ENCODE assay signal across 3 cellular contexts in the genomic region with DNA sequence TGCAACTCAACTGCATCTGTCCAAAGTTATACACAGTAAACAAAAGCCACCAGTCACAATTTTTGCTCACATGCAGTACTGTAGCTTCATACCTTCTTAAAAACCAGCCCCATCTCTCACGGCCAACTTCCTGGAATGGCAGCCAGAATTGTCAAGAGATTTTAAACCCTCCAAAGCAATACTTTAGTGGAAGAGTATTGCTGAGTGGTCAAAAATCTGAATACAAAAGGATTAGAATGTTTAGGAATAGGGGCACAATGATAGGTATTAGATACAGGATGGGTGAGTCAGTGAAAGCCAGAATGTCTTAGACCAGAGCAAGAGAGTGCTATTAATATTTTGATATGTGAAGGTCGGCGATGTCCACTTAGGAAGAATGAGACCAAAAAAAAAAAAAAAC.
TF ChIP-seq lines count a peak whose summit lies in the region.

No MANE protein-coding gene starts in this region.

TF ChIP-seq in HepG2, 621 proteins besides CTCF, POLR2A, EP300 and RAD21:
- peak; percentile 38 to 59; a peak in 3 of 4 replicates for TF ChIP-seq MAFK (conservative IDR thresholded peaks at IDR 0.05 in 1 of 2, IDR thresholded peaks at IDR 0.05 in 1 of 2; ENCODE audit: low read length in 2 of 2)
- peak; percentile 44; the same call in 1 of the 2 replicates for TF ChIP-seq MAFF (IDR thresholded peaks at IDR 0.05; ENCODE audit: low read depth, low read length)
- TF ChIP-seq, protein P1, sequence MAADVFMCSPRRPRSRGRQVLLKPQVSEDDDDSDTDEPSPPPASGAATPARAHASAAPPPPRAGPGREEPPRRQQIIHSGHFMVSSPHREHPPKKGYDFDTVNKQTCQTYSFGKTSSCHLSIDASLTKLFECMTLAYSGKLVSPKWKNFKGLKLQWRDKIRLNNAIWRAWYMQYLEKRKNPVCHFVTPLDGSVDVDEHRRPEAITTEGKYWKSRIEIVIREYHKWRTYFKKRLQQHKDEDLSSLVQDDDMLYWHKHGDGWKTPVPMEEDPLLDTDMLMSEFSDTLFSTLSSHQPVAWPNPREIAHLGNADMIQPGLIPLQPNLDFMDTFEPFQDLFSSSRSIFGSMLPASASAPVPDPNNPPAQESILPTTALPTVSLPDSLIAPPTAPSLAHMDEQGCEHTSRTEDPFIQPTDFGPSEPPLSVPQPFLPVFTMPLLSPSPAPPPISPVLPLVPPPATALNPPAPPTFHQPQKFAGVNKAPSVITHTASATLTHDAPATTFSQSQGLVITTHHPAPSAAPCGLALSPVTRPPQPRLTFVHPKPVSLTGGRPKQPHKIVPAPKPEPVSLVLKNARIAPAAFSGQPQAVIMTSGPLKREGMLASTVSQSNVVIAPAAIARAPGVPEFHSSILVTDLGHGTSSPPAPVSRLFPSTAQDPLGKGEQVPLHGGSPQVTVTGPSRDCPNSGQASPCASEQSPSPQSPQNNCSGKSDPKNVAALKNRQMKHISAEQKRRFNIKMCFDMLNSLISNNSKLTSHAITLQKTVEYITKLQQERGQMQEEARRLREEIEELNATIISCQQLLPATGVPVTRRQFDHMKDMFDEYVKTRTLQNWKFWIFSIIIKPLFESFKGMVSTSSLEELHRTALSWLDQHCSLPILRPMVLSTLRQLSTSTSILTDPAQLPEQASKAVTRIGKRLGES (CRISPR knock-in tag; IDR thresholded peaks at IDR 0.05; ENCODE audit: borderline replicate concordance), result no peak

TF ChIP-seq in A549, 52 proteins besides CTCF, POLR2A, EP300 and RAD21:
- TF ChIP-seq MAFK (IDR thresholded peaks at IDR 0.05; ENCODE audit: partially characterized antibody) (peak; percentile 50), ZNF302 (CRISPR knock-in tag; IDR thresholded peaks at IDR 0.05) (no peak), HEYL (CRISPR knock-in tag; IDR thresholded peaks at IDR 0.05) (no peak), PHF8 (IDR thresholded peaks at IDR 0.05; ENCODE audit: borderline replicate concordance, low read depth) (no peak), ZSCAN20 (CRISPR knock-in tag; IDR thresholded peaks at IDR 0.05) (no peak), BHLHE40 (IDR thresholded peaks at IDR 0.05; ENCODE audit: low read depth, low read length) (no peak)
- TF ChIP-seq, protein P2, sequence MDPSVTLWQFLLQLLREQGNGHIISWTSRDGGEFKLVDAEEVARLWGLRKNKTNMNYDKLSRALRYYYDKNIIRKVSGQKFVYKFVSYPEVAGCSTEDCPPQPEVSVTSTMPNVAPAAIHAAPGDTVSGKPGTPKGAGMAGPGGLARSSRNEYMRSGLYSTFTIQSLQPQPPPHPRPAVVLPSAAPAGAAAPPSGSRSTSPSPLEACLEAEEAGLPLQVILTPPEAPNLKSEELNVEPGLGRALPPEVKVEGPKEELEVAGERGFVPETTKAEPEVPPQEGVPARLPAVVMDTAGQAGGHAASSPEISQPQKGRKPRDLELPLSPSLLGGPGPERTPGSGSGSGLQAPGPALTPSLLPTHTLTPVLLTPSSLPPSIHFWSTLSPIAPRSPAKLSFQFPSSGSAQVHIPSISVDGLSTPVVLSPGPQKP (IDR thresholded peaks at IDR 0.05; ENCODE audit: low read depth, low read length), result no peak
- TF ChIP-seq, protein P3, sequence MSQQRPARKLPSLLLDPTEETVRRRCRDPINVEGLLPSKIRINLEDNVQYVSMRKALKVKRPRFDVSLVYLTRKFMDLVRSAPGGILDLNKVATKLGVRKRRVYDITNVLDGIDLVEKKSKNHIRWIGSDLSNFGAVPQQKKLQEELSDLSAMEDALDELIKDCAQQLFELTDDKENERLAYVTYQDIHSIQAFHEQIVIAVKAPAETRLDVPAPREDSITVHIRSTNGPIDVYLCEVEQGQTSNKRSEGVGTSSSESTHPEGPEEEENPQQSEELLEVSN (IDR thresholded peaks at IDR 0.05; ENCODE audit: borderline replicate concordance, low read depth), result no peak

TF ChIP-seq in IMR-90, 13 proteins besides CTCF, POLR2A, EP300 and RAD21:
- no peak for TF ChIP-seq CHD1 (IDR thresholded peaks at IDR 0.05; ENCODE audit: low read depth, low read length)
- peak; percentile 17; the same call in 1 of the 2 replicates for TF ChIP-seq MAFK (IDR thresholded peaks at IDR 0.05; ENCODE audit: low read depth, low read length)
- TF ChIP-seq NFE2L2 (IDR thresholded peaks at IDR 0.05; ENCODE audit: low read depth, low read length), result no peak
- TF ChIP-seq CEBPB (IDR thresholded peaks at IDR 0.05; ENCODE audit: low read depth, low read length), result no peak
- TF ChIP-seq, protein P4, sequence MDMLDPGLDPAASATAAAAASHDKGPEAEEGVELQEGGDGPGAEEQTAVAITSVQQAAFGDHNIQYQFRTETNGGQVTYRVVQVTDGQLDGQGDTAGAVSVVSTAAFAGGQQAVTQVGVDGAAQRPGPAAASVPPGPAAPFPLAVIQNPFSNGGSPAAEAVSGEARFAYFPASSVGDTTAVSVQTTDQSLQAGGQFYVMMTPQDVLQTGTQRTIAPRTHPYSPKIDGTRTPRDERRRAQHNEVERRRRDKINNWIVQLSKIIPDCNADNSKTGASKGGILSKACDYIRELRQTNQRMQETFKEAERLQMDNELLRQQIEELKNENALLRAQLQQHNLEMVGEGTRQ (IDR thresholded peaks at IDR 0.05; ENCODE audit: low read depth, low read length), result no peak
